Comparison of ENCODE assay signal across 24 cellular contexts in genomic region chr12:32053881-32054624, GRCh38. TPM values are rescaled to one million over a fixed set of nuclear protein-coding genes. Genes with fewer than 3 reads are reported as not detected.
A peak's percentile ranks its signal among the peaks of the same experiment; 100 is the strongest.
DNase-seq lines count a peak whose midpoint lies in the region; ATAC-seq and TF ChIP-seq lines count a peak whose summit lies in the region.
"Had no signal": no experiment of that assay in that cellular context is flagged by ENCODE, and none has a peak within 500 bp of the region (broad histone marks: within the 10 kb centered on the region; RNA-seq: fewer than 3 reads in every experiment).

No MANE protein-coding gene starts in this region.

- in situ Hi-C loops in Panc1 (cut with HindIII; ENCODE audit: low pct_unique_long_range_greater_than_20kb, low sequenced_read_pairs): no loop called here

- no peak for TF ChIP-seq POLR2A in erythroblast (IDR thresholded peaks at IDR 0.05; ENCODE audit: low read length)

- no peak for TF ChIP-seq CTCF in CD8-positive, alpha-beta T cell (IDR thresholded peaks at IDR 0.05)
- no peak for TF ChIP-seq CTCF in Panc1 (IDR thresholded peaks at IDR 0.05)

- CTCF ChIA-PET in CD8-positive, alpha-beta T cell (lab: Charles Lee): no interaction called here
- CTCF ChIA-PET in Panc1 (lab: Charles Lee): no interaction called here

- H3K4me1 Mint-ChIP-seq in CD8-positive, alpha-beta T cell (ENCODE audit: low read depth): peaks cover 3% of the 10 kb centered on the region

- no TSS peak for BruUV-seq in Panc1 (replicated peaks; lab: Mats Ljungman, UMichigan)

- no peak overlapping the region for H3K27ac ChIP-seq in CD8-positive, alpha-beta T cell (ENCODE audit: low read depth, low read length)
- peak overlapping the region; percentile 49 for H3K27ac ChIP-seq in Panc1 (ENCODE audit: low read length)
- H3K27ac ChIP-seq: ascending aorta, C4-2B, gastrocnemius medialis, SK-N-MC, suprapubic skin had no signal

- peaks cover 5% of the 10 kb centered on the region for H3K9me3 Mint-ChIP-seq in CD8-positive, alpha-beta T cell

- H3K4me3 Mint-ChIP-seq in CD8-positive, alpha-beta T cell: no peak overlapping the region
- H3K4me3 Mint-ChIP-seq: activated naive CD8-positive, alpha-beta T cell; activated T-cell treated with anti-CD3 and anti-CD28 coated beads, Interleukin-2, amount 50 U/mL, for 4 hours; T-helper 1 cell treated with Interleukin-12 subunit alpha and Interleukin-12 subunit beta and Interleukin-4 antibody, amounts not matched to agents 30 μg/mL and 1 μg/mL, for 36 hours had no signal

- H3K4me1 ChIP-seq in CD8-positive, alpha-beta T cell (ENCODE audit: insufficient read depth, low read length): no peaks in the 10 kb centered on the region
- 0 out of 2 replicates have a peak, but pooled peaks cover 6% of the 10 kb centered on the region for H3K4me1 ChIP-seq in Panc1 (ENCODE audit: control insufficient read depth, insufficient read depth, low read length)
- H3K4me1 ChIP-seq: ascending aorta, gastrocnemius medialis, suprapubic skin had no signal

- no peaks in the 10 kb centered on the region for H3K27me3 ChIP-seq in CD8-positive, alpha-beta T cell (ENCODE audit: insufficient read depth, low read length)
- H3K27me3 ChIP-seq in Panc1 (ENCODE audit: control insufficient read depth, insufficient read depth, low read length): no peaks in the 10 kb centered on the region
- H3K27me3 ChIP-seq: ascending aorta, gastrocnemius medialis, suprapubic skin had no signal

- DNase-seq in CD8-positive, alpha-beta T cell: no peak
- DNase-seq in EL (peak; percentile 29), Panc1 (ENCODE audit: low read depth, low spot score) (no peak), erythroblast (lab: John Stamatoyannopoulos, UW) (peak; percentile 54 to 87), NCI-H2227 (lab: John Stamatoyannopoulos, UW; ENCODE audit: unreplicated experiment) (no peak)
- DNase-seq: activated CD4-positive, alpha-beta T cell treated with anti-CD3 and anti-CD28 coated beads for 4 hours; activated T-cell treated with anti-CD3 and anti-CD28 coated beads, Interleukin-2, amount 50 U/mL, for 4 hours; Calu3; gastrocnemius medialis; mesenchymal stem cell; NCI-H1105; NCI-H2029; NCI-H748 treated with DMSO at 0.1 percent for 48 hours; stimulated activated naive CD4-positive, alpha-beta T cell had no signal

- intact Hi-C loops in CD8-positive, alpha-beta T cell (cut with DNase I, micrococcal nuclease): no loop called here
- intact Hi-C loops in Panc1 (cut with micrococcal nuclease; ENCODE audit: unreplicated experiment): no loop called here

- H3K36me3 Mint-ChIP-seq in CD8-positive, alpha-beta T cell: no peaks in the 10 kb centered on the region
- H3K36me3 Mint-ChIP-seq: activated naive CD8-positive, alpha-beta T cell had no signal

- no peaks in the 10 kb centered on the region for H3K36me3 ChIP-seq in CD8-positive, alpha-beta T cell (ENCODE audit: insufficient read depth, low read length)
- no peaks in the 10 kb centered on the region for H3K36me3 ChIP-seq in Panc1 (ENCODE audit: control insufficient read depth, insufficient read depth, low read length)
- H3K36me3 ChIP-seq: ascending aorta, gastrocnemius medialis, suprapubic skin had no signal

- POLR2A ChIA-PET in CD8-positive, alpha-beta T cell (lab: Charles Lee): no interaction called here
- POLR2A ChIA-PET in Panc1 (lab: Charles Lee): no interaction called here

- no peaks in the 10 kb centered on the region for H3K9me3 ChIP-seq in CD8-positive, alpha-beta T cell (ENCODE audit: low read length)
- H3K9me3 ChIP-seq in Panc1 (ENCODE audit: control insufficient read depth, insufficient read depth, low read depth, low read length): peaks cover 17% of the 10 kb centered on the region; the same call in 1 of the 2 replicates
- H3K9me3 ChIP-seq: ascending aorta, gastrocnemius medialis, suprapubic skin had no signal

- no peak overlapping the region for H3K4me3 ChIP-seq in CD8-positive, alpha-beta T cell (ENCODE audit: low read depth, low read length)
- H3K4me3 ChIP-seq in Panc1 (ENCODE audit: low read depth in 2 of 2, low read length in 2 of 2): no peak overlapping the region
- H3K4me3 ChIP-seq: ascending aorta, gastrocnemius medialis, SK-N-MC, suprapubic skin had no signal

- H3K27ac Mint-ChIP-seq in CD8-positive, alpha-beta T cell: peak overlapping the region; percentile 18
- H3K27ac Mint-ChIP-seq: activated naive CD8-positive, alpha-beta T cell; T-helper 1 cell treated with Interleukin-12 subunit alpha and Interleukin-12 subunit beta and Interleukin-4 antibody, amounts not matched to agents 30 μg/mL and 1 μg/mL, for 36 hours had no signal

- no peaks in the 10 kb centered on the region for H3K27me3 Mint-ChIP-seq in CD8-positive, alpha-beta T cell (ENCODE audit: low read depth)
- H3K27me3 Mint-ChIP-seq: activated naive CD8-positive, alpha-beta T cell had no signal

- no peak for ATAC-seq in CD8-positive, alpha-beta T cell
- no peak for ATAC-seq in Panc1
- ATAC-seq in GM18867 (IDR thresholded peaks at IDR 0.05; ENCODE audit: unreplicated experiment): no peak
- no peak for ATAC-seq in GM18517 (IDR thresholded peaks at IDR 0.05; ENCODE audit: unreplicated experiment)
- ATAC-seq: activated T-cell treated with anti-CD3 and anti-CD28 coated beads, Interleukin-2, amount 50 U/mL, for 4 hours; gastrocnemius medialis; left lobe of liver; sciatic nerve had no signal

RNA-seq across cellular contexts. Expression of gene BICD1, which starts 52.6 kb away (rescaled TPM):
- total RNA-seq in CD8-positive, alpha-beta T cell: 1 to 10 TPM; 7.0 to 7.2 TPM
- total RNA-seq in Panc1 (2021; ENCODE audit: unreplicated experiment): 40.0 TPM
- polyA plus RNA-seq in Panc1 (2012; ENCODE audit: insufficient read length): 20.4 TPM

Comparison
In these comparisons a context has a peak if more than half of its experiments do, and no peak if none do; other contexts are left out.
1. DNase-seq: peak in EL (single experiment) and erythroblast (2 of 2); none in CD8-positive, alpha-beta T cell (0 of 7), Panc1 (single experiment) and NCI-H2227 (single experiment).